22 cellular contexts compared by ENCODE assay signal in genomic region chr11:15724611-15725010, GRCh38.
DNase-seq lines count a peak whose midpoint lies in the region; ATAC-seq, FAIRE-seq and TF ChIP-seq lines count a peak whose summit lies in the region.
"Had no signal": no experiment of that assay in that cellular context is flagged by ENCODE, and none has a peak within 500 bp of the region (broad histone marks: within the 10 kb centered on the region; RNA-seq: fewer than 3 reads in every experiment).

No MANE protein-coding gene starts in this region.

- H3K4me1 ChIP-seq in liver (ENCODE audit: control insufficient read depth in 4 of 4, insufficient read depth in 4 of 4, low read length in 3 of 4) (peaks cover 6 to 26% (median 13%) of the 10 kb centered on the region in 4 donors), HepG2 (ENCODE audit: insufficient read depth, low read length) (no peaks in the 10 kb centered on the region), mesenchymal stem cell (ENCODE audit: control insufficient read depth, insufficient read depth, low read depth, low read length) (no peaks in the 10 kb centered on the region), smooth muscle cell (ENCODE audit: low read depth) (no peaks in the 10 kb centered on the region)
- H3K4me1 ChIP-seq: BE2C; BLaER1 treated with 17β-estradiol and CSF1 and Interleukin-3, amounts not matched to agents 10 nM and 100 nM had no signal

- H4K91ac ChIP-seq in mesenchymal stem cell (ENCODE audit: low read length), result peak overlapping the region; percentile 91

- peak overlapping the region in 1 of 2 experiments; percentile 57 for H3K4ac ChIP-seq in mesenchymal stem cell (ENCODE audit: low read depth in 1 of 2, low read length in 2 of 2)

- WGBS in liver, result 85% methylated on average over 3 of the region's 3 CpGs
- WGBS in HepG2 (ENCODE audit: low lambda C conversion rate), result 53% methylated on average over 3 of the region's 3 CpGs
- WGBS in mesenchymal stem cell, result 57% methylated on average over 1 of the region's 3 CpGs
- WGBS in smooth muscle cell (ENCODE audit: low lambda C conversion rate), result 74% methylated on average over 3 of the region's 3 CpGs

- H2AK5ac ChIP-seq in mesenchymal stem cell (ENCODE audit: low read length, severe bottlenecking), result no peak overlapping the region

- H2AFZ ChIP-seq in HepG2 (ENCODE audit: low read length) (no peak overlapping the region), mesenchymal stem cell (ENCODE audit: low read depth, low read length) (no peak overlapping the region), smooth muscle cell (ENCODE audit: low read depth) (peak overlapping the region; percentile 4)

- intact Hi-C loops in HepG2 (cut with micrococcal nuclease; ENCODE audit: unreplicated experiment), result no loop called here

- H3K27ac ChIP-seq in liver (ENCODE audit: low read depth in 1 of 2, low read length in 2 of 2), result peak overlapping the region; percentile 61 to 76
- H3K27ac ChIP-seq in HepG2 (ENCODE audit: extremely low read length, insufficient read depth, low read length), result no peak overlapping the region
- H3K27ac ChIP-seq in mesenchymal stem cell (ENCODE audit: low read length, poor library complexity, severe bottlenecking), result no peak overlapping the region
- no peak overlapping the region for H3K27ac ChIP-seq in smooth muscle cell (ENCODE audit: low read depth)
- H3K27ac ChIP-seq in RWPE1, result no peak overlapping the region
- H3K27ac ChIP-seq: 22Rv1; BLaER1 treated with 17β-estradiol and CSF1 and Interleukin-3, amounts not matched to agents 10 nM and 100 nM had no signal

- H3K18ac ChIP-seq in mesenchymal stem cell (ENCODE audit: low read depth in 1 of 2, low read length in 2 of 2), result peak overlapping the region in 1 of 2 experiments; percentile 89

- H4K20me1 ChIP-seq in HepG2 (ENCODE audit: insufficient read depth, low read length) (no peaks in the 10 kb centered on the region), smooth muscle cell (ENCODE audit: low read depth) (no peaks in the 10 kb centered on the region)
- H4K20me1 ChIP-seq: BLaER1 treated with 17β-estradiol and CSF1 and Interleukin-3, amounts not matched to agents 10 nM and 100 nM had no signal

- peak overlapping the region; percentile 0 to 72 for H2BK12ac ChIP-seq in mesenchymal stem cell (ENCODE audit: low read length in 2 of 2)

- CTCF ChIA-PET in HepG2 (lab: Yijun Ruan, JAX; ENCODE audit: low intra/inter-chr PET ratio, low total read pairs) (no interaction called here), RWPE1 (lab: Yijun Ruan, JAX) (no interaction called here)

- no peak for TF ChIP-seq POLR2A in HepG2 (IDR thresholded peaks at IDR 0.05; ENCODE audit: insufficient read depth in 1 of 2, low read depth in 2 of 2, low read length in 2 of 2)

- DNase-seq in HepG2 (ENCODE audit: low spot score), result no peak
- DNase-seq in mesenchymal stem cell, result peak; percentile 43
- no peak for DNase-seq in smooth muscle cell (lab: John Stamatoyannopoulos, UW; ENCODE audit: unreplicated experiment)
- no peak for DNase-seq in T-helper 9 cell
- DNase-seq in RWPE1 (ENCODE audit: low spot score), result no peak
- DNase-seq: BE2C; CD4-positive, alpha-beta T cell; CD8-positive, alpha-beta memory T cell; DMS 273 treated with DMSO at 0.1 percent for 48 hours; DMS79; EL; GDM1; H7; HCEC 1CT had no signal

- no peak overlapping the region for H2BK15ac ChIP-seq in mesenchymal stem cell (ENCODE audit: low read depth, poor library complexity, severe bottlenecking)

- ATAC-seq in HepG2 (no peak), GM19395 (IDR thresholded peaks at IDR 0.05; ENCODE audit: unreplicated experiment) (no peak)
- ATAC-seq: GM12878 had no signal

- H3K23ac ChIP-seq in mesenchymal stem cell (ENCODE audit: low read length in 2 of 2), result no peak overlapping the region

- no peaks in the 10 kb centered on the region for H3K36me3 ChIP-seq in liver (ENCODE audit: control insufficient read depth in 4 of 4, insufficient read depth in 3 of 4, low read depth in 1 of 4, low read length in 3 of 4)
- no peaks in the 10 kb centered on the region for H3K36me3 ChIP-seq in HepG2 (replicated peaks in 1 of 2; ENCODE audit: control insufficient read depth in 1 of 2, insufficient read depth in 2 of 2, low read length in 2 of 2)
- no peaks in the 10 kb centered on the region for H3K36me3 ChIP-seq in mesenchymal stem cell (ENCODE audit: control insufficient read depth in 1 of 2, insufficient read depth in 2 of 2, low read depth in 1 of 2, low read length in 2 of 2)
- no peaks in the 10 kb centered on the region for H3K36me3 ChIP-seq in smooth muscle cell (ENCODE audit: low read depth)
- H3K36me3 ChIP-seq: BE2C; BLaER1 treated with 17β-estradiol and CSF1 and Interleukin-3, amounts not matched to agents 10 nM and 100 nM had no signal

- TF ChIP-seq EP300 in HepG2 (IDR thresholded peaks at IDR 0.05; ENCODE audit: low read depth in 2 of 2, low read length in 2 of 2), result no peak
- TF ChIP-seq EP300 in HepG2 (CRISPR knock-in tag; IDR thresholded peaks at IDR 0.05; ENCODE audit: borderline replicate concordance), result no peak

- no peak overlapping the region for H3K4me3 ChIP-seq in liver (ENCODE audit: low read depth in 1 of 3, low read length in 3 of 3)
- H3K4me3 ChIP-seq in HepG2 (replicated peaks in 1 of 3; ENCODE audit: insufficient read depth in 1 of 3, low read depth in 2 of 3, low read length in 3 of 3), result no peak overlapping the region
- no peak overlapping the region for H3K4me3 ChIP-seq in mesenchymal stem cell (ENCODE audit: insufficient read depth in 1 of 2, low read depth in 1 of 2, low read length in 2 of 2)
- no peak overlapping the region for H3K4me3 ChIP-seq in smooth muscle cell
- H3K4me3 ChIP-seq: BLaER1 treated with 17β-estradiol and CSF1 and Interleukin-3, amounts not matched to agents 10 nM and 100 nM; GM12878 had no signal

- TF ChIP-seq RAD21 in liver (IDR thresholded peaks at IDR 0.05) (no peak), HepG2 (CRISPR knock-in tag; IDR thresholded peaks at IDR 0.05) (no peak)

- peak overlapping the region; percentile 35 for H4K8ac ChIP-seq in mesenchymal stem cell (ENCODE audit: low read length)

- no peaks in the 10 kb centered on the region for H3K79me2 ChIP-seq in HepG2 (ENCODE audit: insufficient read depth, low read length)
- no peaks in the 10 kb centered on the region for H3K79me2 ChIP-seq in smooth muscle cell (ENCODE audit: low read depth)

- no peak overlapping the region for H3K4me2 ChIP-seq in HepG2 (ENCODE audit: low read depth, low read length)
- H3K4me2 ChIP-seq in mesenchymal stem cell (ENCODE audit: low read length, poor library complexity, severe bottlenecking), result no peak overlapping the region
- H3K4me2 ChIP-seq in smooth muscle cell, result no peak overlapping the region
- H3K4me2 ChIP-seq: BLaER1 treated with 17β-estradiol and CSF1 and Interleukin-3, amounts not matched to agents 10 nM and 100 nM had no signal

- no peak overlapping the region for H3K14ac ChIP-seq in mesenchymal stem cell (ENCODE audit: low read length in 2 of 2)

- BruUV-seq in HepG2 (replicated peaks; lab: Mats Ljungman, UMichigan), result no TSS peak

- no peak overlapping the region for H2BK5ac ChIP-seq in mesenchymal stem cell (ENCODE audit: low read depth, low read length, poor library complexity, severe bottlenecking)

- H3K9ac ChIP-seq in liver (ENCODE audit: low read depth in 1 of 2, low read length in 2 of 2), result no peak overlapping the region
- H3K9ac ChIP-seq in HepG2 (ENCODE audit: insufficient read depth, low read depth, low read length), result no peak overlapping the region
- no peak overlapping the region for H3K9ac ChIP-seq in mesenchymal stem cell (ENCODE audit: low read length)
- H3K9ac ChIP-seq in smooth muscle cell (ENCODE audit: low read depth), result no peak overlapping the region
- H3K9ac ChIP-seq: BLaER1 treated with 17β-estradiol and CSF1 and Interleukin-3, amounts not matched to agents 10 nM and 100 nM had no signal

- no peaks in the 10 kb centered on the region for H3F3A ChIP-seq in smooth muscle cell (ENCODE audit: low read depth)

- FAIRE-seq in HepG2 (lab: Jason Lieb, UNC), result no peak
- FAIRE-seq: A204.1, D721Med, GM12878, H1 had no signal

- H3K79me1 ChIP-seq in mesenchymal stem cell (replicated peaks; ENCODE audit: low read length, poor library complexity, severe bottlenecking), result no peaks in the 10 kb centered on the region

- in situ Hi-C loops in HepG2 (cut with HindIII; ENCODE audit: extremely low pct_ligation_motif_present, low pct_unique_long_range_greater_than_20kb), result no loop called here

- TF ChIP-seq CTCF in liver (IDR thresholded peaks at IDR 0.05; ENCODE audit: low read depth, low read length, missing input control) (no peak), HepG2 (CRISPR knock-in tag; IDR thresholded peaks at IDR 0.05) (no peak), smooth muscle cell (IDR thresholded peaks at IDR 0.05; ENCODE audit: borderline replicate concordance, insufficient read depth, poor library complexity, severe bottlenecking) (no peak), RWPE1 (conservative IDR thresholded peaks at IDR 0.05; ENCODE audit: low read depth) (no peak)

- peak overlapping the region; percentile 76 for H2BK120ac ChIP-seq in mesenchymal stem cell (ENCODE audit: low read depth, low read length)

- POLR2A ChIA-PET in HepG2 (lab: Yijun Ruan, JAX), result no interaction called here
- POLR2A ChIA-PET in RWPE1 (lab: Yijun Ruan, JAX; ENCODE audit: low non-redundant PET), result no interaction called here

- H3K9me3 ChIP-seq in liver (ENCODE audit: control insufficient read depth in 4 of 4, low read length in 3 of 4) (no peaks in the 10 kb centered on the region), HepG2 (ENCODE audit: low read length) (no peaks in the 10 kb centered on the region), mesenchymal stem cell (ENCODE audit: control insufficient read depth, low read length) (peaks cover 4% of the 10 kb centered on the region), smooth muscle cell (replicated peaks; ENCODE audit: low read depth) (no peaks in the 10 kb centered on the region)
- H3K9me3 ChIP-seq: BE2C; BLaER1 treated with 17β-estradiol and CSF1 and Interleukin-3, amounts not matched to agents 10 nM and 100 nM had no signal

- H3K27me3 ChIP-seq in liver (ENCODE audit: control insufficient read depth in 4 of 4, insufficient read depth in 4 of 4, low read length in 3 of 4) (no peaks in the 10 kb centered on the region), HepG2 (ENCODE audit: control insufficient read depth in 1 of 2, insufficient read depth in 2 of 2, low read length in 2 of 2) (no peaks in the 10 kb centered on the region), mesenchymal stem cell (ENCODE audit: control insufficient read depth in 1 of 2, insufficient read depth in 1 of 2, low read length in 2 of 2) (peaks cover 0 to 26% of the 10 kb centered on the region in 2 experiments), smooth muscle cell (ENCODE audit: low read depth) (no peaks in the 10 kb centered on the region)
- H3K27me3 ChIP-seq: BE2C; BLaER1 treated with 17β-estradiol and CSF1 and Interleukin-3, amounts not matched to agents 10 nM and 100 nM had no signal

TF ChIP-seq in liver, 16 proteins besides CTCF, POLR2A, EP300 and RAD21 (continues in another document):
- TF ChIP-seq EGR1 (IDR thresholded peaks at IDR 0.05; ENCODE audit: low read depth in 2 of 2) (no peak), HNF4A (conservative IDR thresholded peaks at IDR 0.05) (no peak), RXRA (IDR thresholded peaks at IDR 0.05) (no peak), FOXA1 (IDR thresholded peaks at IDR 0.05) (no peak)

Comparison
In these comparisons a context has a peak if more than half of its experiments do, and no peak if none do; other contexts are left out.
1. H3K27ac ChIP-seq: peak in liver (2 of 2); none in HepG2 (single experiment), mesenchymal stem cell (single experiment), smooth muscle cell (single experiment) and RWPE1 (single experiment).